ENCODE assay signal across 12 cellular contexts in genomic region chr5:126970517-126971017, GRCh38. TPM values are rescaled to one million over a fixed set of nuclear protein-coding genes. Genes with fewer than 3 reads are reported as not detected.
DNase-seq lines count a peak whose midpoint lies in the region; ATAC-seq and TF ChIP-seq lines count a peak whose summit lies in the region.
"Had no signal": no experiment of that assay in that cellular context is flagged by ENCODE, and none has a peak within 500 bp of the region (broad histone marks: within the 10 kb centered on the region; RNA-seq: fewer than 3 reads in every experiment).

No MANE protein-coding gene starts in this region.

- TF ChIP-seq RAD21 in SK-N-SH (IDR thresholded peaks at IDR 0.05; ENCODE audit: low read length) = no peak

- POLR2A ChIA-PET in activated CD4-positive, alpha-beta T cell treated with anti-CD3 and anti-CD28 coated beads, Interleukin-2, amount 10 ng/mL, durations not matched to agents 7 days and 5 days (lab: Charles Lee) = no interaction called here
- POLR2A ChIA-PET in SK-N-SH (lab: Yijun Ruan, JAX) = no interaction called here

- H3K27ac ChIP-seq in SK-N-SH (ENCODE audit: low read depth in 2 of 2, low read length in 1 of 2) = peak overlapping the region; percentile 41 to 67; a peak in 3 of 4 replicates
- H3K27ac ChIP-seq: PC-9, thoracic aorta had no signal

- no peaks in the 10 kb centered on the region for H3K36me3 Mint-ChIP-seq in activated CD4-positive, alpha-beta T cell treated with anti-CD3 and anti-CD28 coated beads, Interleukin-2, amount 10 ng/mL, durations not matched to agents 7 days and 5 days (ENCODE audit: low read depth)
- peaks cover 6% of the 10 kb centered on the region for H3K36me3 Mint-ChIP-seq in stimulated activated memory B cell treated with anti-CD40 and anti-IgM and Interleukin-4, amounts not matched to agents 10 μg/mL and 1 μg/mL and 100 μg/mL, for 72 hours

- DNase-seq in activated CD4-positive, alpha-beta T cell treated with anti-CD3 and anti-CD28 coated beads, Interleukin-2, amount 10 ng/mL, durations not matched to agents 7 days and 5 days = no peak
- no peak for DNase-seq in activated CD4-positive, alpha-beta T cell treated with anti-CD3 and anti-CD28 coated beads for 48 hours
- DNase-seq in SK-N-SH = no peak
- DNase-seq in fibroblast of villous mesenchyme (ENCODE audit: low read depth) = peak; percentile 46
- DNase-seq in HuH-7.5 (ENCODE audit: low spot score) = no peak
- DNase-seq in midbrain (lab: John Stamatoyannopoulos, UW) = no peak
- DNase-seq: NCI-H146 had no signal

- peak; percentile 26 to 95; a peak in 2 of 4 replicates for TF ChIP-seq EP300 in SK-N-SH (IDR thresholded peaks at IDR 0.05; ENCODE audit: borderline replicate concordance in 1 of 2, low read depth in 1 of 2, low read length in 1 of 2)

- H3K79me2 ChIP-seq in SK-N-SH (ENCODE audit: insufficient read depth) = no peaks in the 10 kb centered on the region; the same call in 1 of the 2 replicates

- H3K27ac Mint-ChIP-seq in activated CD4-positive, alpha-beta T cell treated with anti-CD3 and anti-CD28 coated beads, Interleukin-2, amount 10 ng/mL, durations not matched to agents 7 days and 5 days = peak overlapping the region; percentile 1
- peak overlapping the region; percentile 83 for H3K27ac Mint-ChIP-seq in stimulated activated memory B cell treated with anti-CD40 and anti-IgM and Interleukin-4, amounts not matched to agents 10 μg/mL and 1 μg/mL and 100 μg/mL, for 72 hours

- peaks cover 11% of the 10 kb centered on the region for H3F3A ChIP-seq in SK-N-SH (replicated peaks; ENCODE audit: insufficient read depth)

- no peaks in the 10 kb centered on the region for H3K9me3 ChIP-seq in SK-N-SH
- H3K9me3 ChIP-seq: thoracic aorta had no signal

- peaks cover 11 to 19% of the 10 kb centered on the region in 2 experiments; a peak in 3 of 4 replicates for H3K4me1 ChIP-seq in SK-N-SH (ENCODE audit: control insufficient read depth in 1 of 2, insufficient read depth in 2 of 2, low read depth in 1 of 2, low read length in 1 of 2)

- no peaks in the 10 kb centered on the region for H3K27me3 Mint-ChIP-seq in activated CD4-positive, alpha-beta T cell treated with anti-CD3 and anti-CD28 coated beads, Interleukin-2, amount 10 ng/mL, durations not matched to agents 7 days and 5 days
- no peaks in the 10 kb centered on the region for H3K27me3 Mint-ChIP-seq in stimulated activated memory B cell treated with anti-CD40 and anti-IgM and Interleukin-4, amounts not matched to agents 10 μg/mL and 1 μg/mL and 100 μg/mL, for 72 hours

- no peaks in the 10 kb centered on the region for H3K27me3 ChIP-seq in SK-N-SH (ENCODE audit: insufficient read depth)

- H3K4me3 ChIP-seq in SK-N-SH (ENCODE audit: low read depth in 2 of 2, low read length in 1 of 2) (no peak overlapping the region), fibroblast of villous mesenchyme (ENCODE audit: low read depth, low read length) (no peak overlapping the region)
- H3K4me3 ChIP-seq: PC-9, thoracic aorta had no signal

- 22% methylated on average over 2 of the region's 2 CpGs for WGBS in SK-N-SH (ENCODE audit: low lambda C conversion rate)

- no peaks in the 10 kb centered on the region for H3K36me3 ChIP-seq in SK-N-SH (replicated peaks in 1 of 2; ENCODE audit: control insufficient read depth in 1 of 2, insufficient read depth in 2 of 2, low read length in 1 of 2)
- H3K36me3 ChIP-seq: thoracic aorta had no signal

- H3K9me3 Mint-ChIP-seq in activated CD4-positive, alpha-beta T cell treated with anti-CD3 and anti-CD28 coated beads, Interleukin-2, amount 10 ng/mL, durations not matched to agents 7 days and 5 days = peaks cover 2% of the 10 kb centered on the region
- no peaks in the 10 kb centered on the region for H3K9me3 Mint-ChIP-seq in stimulated activated memory B cell treated with anti-CD40 and anti-IgM and Interleukin-4, amounts not matched to agents 10 μg/mL and 1 μg/mL and 100 μg/mL, for 72 hours

- H4K20me1 ChIP-seq in SK-N-SH (ENCODE audit: insufficient read depth) = no peaks in the 10 kb centered on the region

- H3K9me2 ChIP-seq in SK-N-SH = no peaks in the 10 kb centered on the region

- H2AFZ ChIP-seq in SK-N-SH (ENCODE audit: low read depth) = no peak overlapping the region
- H2AFZ ChIP-seq: PC-9 had no signal

- CTCF ChIA-PET in activated CD4-positive, alpha-beta T cell treated with anti-CD3 and anti-CD28 coated beads, Interleukin-2, amount 10 ng/mL, durations not matched to agents 7 days and 5 days (lab: Charles Lee) = interaction anchor here (0.7 to 0.9 kb wide), 2 partner anchors 9 to 28 kb away, joined by 3 read pairs; no protein-coding TSS in a partner anchor
- CTCF ChIA-PET in SK-N-SH (lab: Yijun Ruan, JAX) = no interaction called here

- TF ChIP-seq CTCF in SK-N-SH (IDR thresholded peaks at IDR 0.05) (no peak), fibroblast of villous mesenchyme (IDR thresholded peaks at IDR 0.05; ENCODE audit: insufficient read depth, low read depth, low read length) (no peak)

- H3K4me1 Mint-ChIP-seq in activated CD4-positive, alpha-beta T cell treated with anti-CD3 and anti-CD28 coated beads, Interleukin-2, amount 10 ng/mL, durations not matched to agents 7 days and 5 days = peaks cover 29% of the 10 kb centered on the region
- peaks cover 65% of the 10 kb centered on the region for H3K4me1 Mint-ChIP-seq in stimulated activated memory B cell treated with anti-CD40 and anti-IgM and Interleukin-4, amounts not matched to agents 10 μg/mL and 1 μg/mL and 100 μg/mL, for 72 hours

- H3K9ac ChIP-seq in SK-N-SH = no peak overlapping the region

- no peak for ATAC-seq in stimulated activated memory B cell treated with anti-CD40 and anti-IgM and Interleukin-4, amounts not matched to agents 10 μg/mL and 1 μg/mL and 100 μg/mL, for 72 hours
- ATAC-seq in HG03045 (IDR thresholded peaks at IDR 0.05; ENCODE audit: unreplicated experiment) = no peak
- ATAC-seq: activated CD4-positive, CD25-positive, alpha-beta regulatory T cell treated with anti-CD3 and anti-CD28 coated beads, Interleukin-2, amount 50 U/mL, for 24 hours had no signal

- peak overlapping the region; percentile 56 for H3K4me2 ChIP-seq in SK-N-SH
- H3K4me2 ChIP-seq: PC-9 had no signal

- no peak overlapping the region for H3K4me3 Mint-ChIP-seq in activated CD4-positive, alpha-beta T cell treated with anti-CD3 and anti-CD28 coated beads, Interleukin-2, amount 10 ng/mL, durations not matched to agents 7 days and 5 days
- no peak overlapping the region for H3K4me3 Mint-ChIP-seq in stimulated activated memory B cell treated with anti-CD40 and anti-IgM and Interleukin-4, amounts not matched to agents 10 μg/mL and 1 μg/mL and 100 μg/mL, for 72 hours

TF ChIP-seq in SK-N-SH, 30 proteins besides CTCF, POLR2A, EP300 and RAD21 (continues in another document):
- TF ChIP-seq USF1 (IDR thresholded peaks at IDR 0.05; ENCODE audit: borderline replicate concordance, low read depth) = no peak
- TF ChIP-seq, protein P1, sequence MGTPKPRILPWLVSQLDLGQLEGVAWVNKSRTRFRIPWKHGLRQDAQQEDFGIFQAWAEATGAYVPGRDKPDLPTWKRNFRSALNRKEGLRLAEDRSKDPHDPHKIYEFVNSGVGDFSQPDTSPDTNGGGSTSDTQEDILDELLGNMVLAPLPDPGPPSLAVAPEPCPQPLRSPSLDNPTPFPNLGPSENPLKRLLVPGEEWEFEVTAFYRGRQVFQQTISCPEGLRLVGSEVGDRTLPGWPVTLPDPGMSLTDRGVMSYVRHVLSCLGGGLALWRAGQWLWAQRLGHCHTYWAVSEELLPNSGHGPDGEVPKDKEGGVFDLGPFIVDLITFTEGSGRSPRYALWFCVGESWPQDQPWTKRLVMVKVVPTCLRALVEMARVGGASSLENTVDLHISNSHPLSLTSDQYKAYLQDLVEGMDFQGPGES (IDR thresholded peaks at IDR 0.05; ENCODE audit: low read depth, low read length) = no peak
- peak; percentile 96 for TF ChIP-seq PBX3 (IDR thresholded peaks at IDR 0.05)

RNA-seq across cellular contexts. Expression of gene MARCHF3, which starts 59.8 kb away (rescaled TPM):
- 1 to 10 TPM; 1.1 to 1.5 TPM for total RNA-seq in activated CD4-positive, alpha-beta T cell treated with anti-CD3 and anti-CD28 coated beads, Interleukin-2, amount 10 ng/mL, durations not matched to agents 7 days and 5 days
- 21.5 and 32.4 TPM in 2 replicates for polyA plus RNA-seq in SK-N-SH (2012; rRNA removed)
- 22.5 and 25.9 TPM in 2 replicates for polyA plus RNA-seq in SK-N-SH (2012; cell fraction: cytosol; rRNA removed)
- polyA plus RNA-seq in SK-N-SH (2012; cell fraction: nucleus; rRNA removed) = 10.0 and 18.4 TPM in 2 replicates
- 8.4 and 10.4 TPM in 2 replicates for total RNA-seq in fibroblast of villous mesenchyme
